25 cellular contexts compared by ENCODE assay signal in genomic region chr1:9871021-9871420, GRCh38. TPM values are rescaled to one million over a fixed set of nuclear protein-coding genes. Genes with fewer than 3 reads are reported as not detected.
DNase-seq lines count a peak whose midpoint lies in the region; ATAC-seq, FAIRE-seq and TF ChIP-seq lines count a peak whose summit lies in the region.
"Had no signal": no experiment of that assay in that cellular context is flagged by ENCODE, and none has a peak within 500 bp of the region (broad histone marks: within the 10 kb centered on the region; RNA-seq: fewer than 3 reads in every experiment).

No MANE protein-coding gene starts in this region.

- H3K4me2 ChIP-seq in BLaER1 treated with 17β-estradiol and CSF1 and Interleukin-3, amounts not matched to agents 10 nM and 100 nM: peak overlapping the region in 8 of 11 experiments; percentile 20 to 73 (median 58); a peak in 15 of 22 replicates
- no peak overlapping the region for H3K4me2 ChIP-seq in OCI-LY7 (ENCODE audit: low read length)
- H3K4me2 ChIP-seq: PC-9 had no signal

- no peaks in the 10 kb centered on the region for H3K9me2 ChIP-seq in OCI-LY7 (ENCODE audit: insufficient read depth, low read length)

- H3K79me2 ChIP-seq in OCI-LY7 (ENCODE audit: insufficient read depth, low read depth, low read length): no peaks in the 10 kb centered on the region

- no peaks in the 10 kb centered on the region for H3K27me3 ChIP-seq in BLaER1 treated with 17β-estradiol and CSF1 and Interleukin-3, amounts not matched to agents 10 nM and 100 nM
- H3K27me3 ChIP-seq in thymus (ENCODE audit: control insufficient read depth, insufficient read depth): no peaks in the 10 kb centered on the region
- H3K27me3 ChIP-seq: SJSA1 had no signal

- H3K4me3 ChIP-seq in BLaER1 treated with 17β-estradiol and CSF1 and Interleukin-3, amounts not matched to agents 10 nM and 100 nM: no peak overlapping the region
- H3K4me3 ChIP-seq in OCI-LY7 (ENCODE audit: low read depth, low read length, poor library complexity, severe bottlenecking) (no peak overlapping the region), kidney (ENCODE audit: low read length in 2 of 2) (no peak overlapping the region), thymus (ENCODE audit: low read length) (no peak overlapping the region)
- H3K4me3 ChIP-seq: PC-9, SJSA1 had no signal

- ATAC-seq in HG02678 (IDR thresholded peaks at IDR 0.05; ENCODE audit: unreplicated experiment): no peak
- no peak for ATAC-seq in HG03439 (IDR thresholded peaks at IDR 0.05; ENCODE audit: unreplicated experiment)
- ATAC-seq: CD8-positive, alpha-beta T cell had no signal

- H3K36me3 ChIP-seq in BLaER1 treated with 17β-estradiol and CSF1 and Interleukin-3, amounts not matched to agents 10 nM and 100 nM: peaks cover 0 to 34% (median 5%) of the 10 kb centered on the region in 11 experiments; a peak in 8 of 22 replicates
- H3K36me3 ChIP-seq in OCI-LY7 (ENCODE audit: insufficient read depth, low read length) (no peaks in the 10 kb centered on the region), kidney (ENCODE audit: control insufficient read depth in 1 of 2, insufficient read depth in 2 of 2, low read length in 2 of 2) (peaks cover 5 to 10% of the 10 kb centered on the region in 2 donors), thymus (ENCODE audit: control insufficient read depth, insufficient read depth) (peaks cover 11% of the 10 kb centered on the region)

- intact Hi-C loops in OCI-LY7 (cut with micrococcal nuclease; ENCODE audit: unreplicated experiment) (no loop called here), kidney (cut with DNase I) (no loop called here)

- no peak for FAIRE-seq in kidney (lab: Jason Lieb, UNC)
- FAIRE-seq: A204.1, GM12892, GM19239, H1 had no signal

- POLR2A ChIA-PET in OCI-LY7 (lab: Charles Lee): interaction anchor here (0.6 kb wide), 1 partner anchor 84 kb away, joined by 3 read pairs; no protein-coding TSS in a partner anchor

- no TSS peak for BruUV-seq in OCI-LY7 (replicated peaks; lab: Mats Ljungman, UMichigan)

- H4K20me1 ChIP-seq in BLaER1 treated with 17β-estradiol and CSF1 and Interleukin-3, amounts not matched to agents 10 nM and 100 nM: peaks cover 0 to 23% (median 9%) of the 10 kb centered on the region in 11 experiments; a peak in 11 of 22 replicates
- no peaks in the 10 kb centered on the region for H4K20me1 ChIP-seq in OCI-LY7 (ENCODE audit: insufficient read depth, low read length)

- no peak overlapping the region for H3K27ac ChIP-seq in BLaER1 treated with 17β-estradiol and CSF1 and Interleukin-3, amounts not matched to agents 10 nM and 100 nM
- no peak overlapping the region for H3K27ac ChIP-seq in OCI-LY7 (ENCODE audit: low read depth, low read length, poor library complexity, severe bottlenecking)
- H3K27ac ChIP-seq in kidney (ENCODE audit: low read depth in 2 of 2, low read length in 2 of 2): no peak overlapping the region
- H3K27ac ChIP-seq in thymus (ENCODE audit: low read depth): peak overlapping the region; percentile 38
- H3K27ac ChIP-seq: C4-2B, PC-9, SJSA1 had no signal

- CTCF ChIA-PET in OCI-LY7 (lab: Charles Lee; ENCODE audit: unreplicated experiment): interaction anchor here (0.7 kb wide), 1 partner anchor 10 kb away, joined by 3 read pairs; no protein-coding TSS in a partner anchor

- no peak overlapping the region for H3K9ac ChIP-seq in BLaER1 treated with 17β-estradiol and CSF1 and Interleukin-3, amounts not matched to agents 10 nM and 100 nM
- H3K9ac ChIP-seq in kidney (ENCODE audit: low read length in 2 of 2): no peak overlapping the region

- 98% methylated on average over 9 of the region's 9 CpGs for WGBS in thymus

- peaks cover 3 to 58% (median 51%) of the 10 kb centered on the region in 10 experiments for H3K4me1 ChIP-seq in BLaER1 treated with 17β-estradiol and CSF1 and Interleukin-3, amounts not matched to agents 10 nM and 100 nM
- peaks cover 40% of the 10 kb centered on the region for H3K4me1 ChIP-seq in OCI-LY7 (ENCODE audit: insufficient read depth, low read length, poor library complexity, severe bottlenecking)
- H3K4me1 ChIP-seq in kidney (ENCODE audit: control insufficient read depth in 1 of 2, insufficient read depth in 1 of 2, low read depth in 1 of 2, low read length in 2 of 2): peaks cover 7 to 8% of the 10 kb centered on the region in 2 donors
- peaks cover 3% of the 10 kb centered on the region for H3K4me1 ChIP-seq in thymus (ENCODE audit: control insufficient read depth, insufficient read depth, low read length)
- H3K4me1 ChIP-seq: Caco-2 had no signal

- TF ChIP-seq CTCF in OCI-LY7 (conservative IDR thresholded peaks at IDR 0.05; ENCODE audit: low read length) (no peak), kidney (IDR thresholded peaks at IDR 0.05; ENCODE audit: borderline replicate concordance, extremely low read depth, insufficient read depth) (no peak)

- DNase-seq in OCI-LY7 (ENCODE audit: low spot score) (peak; percentile 77), kidney (peak; percentile 26)
- no peak for DNase-seq in activated CD4-positive, alpha-beta T cell treated with anti-CD3 and anti-CD28 coated beads for 4 hours
- DNase-seq: Caco-2; CD8-positive, alpha-beta T cell; DMS 273 treated with DMSO at 0.1 percent for 48 hours; DMS79; GF-D8; KBM-7; NCI-H2029; NCI-H446 treated with DMSO at 0.1 percent for 48 hours; NCI-H526; NCI-H82; NK-92 treated with Interleukin-12 subunit alpha and Interleukin-12 subunit beta, amount 100 ng/mL, for 24 hours; PC-9 had no signal

- no peaks in the 10 kb centered on the region for H3K9me3 ChIP-seq in BLaER1 treated with 17β-estradiol and CSF1 and Interleukin-3, amounts not matched to agents 10 nM and 100 nM (replicated peaks in 1 of 11)
- H3K9me3 ChIP-seq in OCI-LY7 (ENCODE audit: low read length) (no peaks in the 10 kb centered on the region), kidney (ENCODE audit: control insufficient read depth in 1 of 2, low read length in 2 of 2) (no peaks in the 10 kb centered on the region), thymus (ENCODE audit: control insufficient read depth) (no peaks in the 10 kb centered on the region)
- H3K9me3 ChIP-seq: Caco-2, SJSA1 had no signal

- no peak overlapping the region for H2AFZ ChIP-seq in OCI-LY7 (ENCODE audit: low read length)
- H2AFZ ChIP-seq: PC-9 had no signal

RNA-seq across cellular contexts. Expression of gene CTNNBIP1, which starts 39.0 kb away (rescaled TPM):
- total RNA-seq in OCI-LY7 (2014; rRNA removed; shearing (Covaris generic)): 9.6 and 14.7 TPM in 2 replicates
- 17.4 and 21.3 TPM in 2 replicates for total RNA-seq in OCI-LY7 (2022)
- total RNA-seq in kidney: 21.9 TPM
- polyA plus RNA-seq in kidney (ENCODE audit: insufficient read depth, low read depth, low replicate concordance): 26.4 TPM
- polyA plus RNA-seq in thymus: 16.7 TPM

RNA-seq across cellular contexts. Expression of gene CLSTN1, which starts 47.3 kb away (rescaled TPM):
- total RNA-seq in OCI-LY7 (2014; rRNA removed; shearing (Covaris generic)): 49.4 and 58.6 TPM in 2 replicates
- total RNA-seq in OCI-LY7 (2022): 124 and 141 TPM in 2 replicates
- 158 TPM for total RNA-seq in kidney
- polyA plus RNA-seq in kidney (ENCODE audit: insufficient read depth, low read depth, low replicate concordance): 114 TPM
- polyA plus RNA-seq in thymus: 63.1 TPM

Comparison
In these comparisons a context has a peak if more than half of its experiments do, and no peak if none do; other contexts are left out.
1. DNase-seq: peak in OCI-LY7 (single experiment) and kidney (single experiment); none in activated CD4-positive, alpha-beta T cell treated with anti-CD3 and anti-CD28 coated beads for 4 hours (0 of 2).